In the genomic region with DNA sequence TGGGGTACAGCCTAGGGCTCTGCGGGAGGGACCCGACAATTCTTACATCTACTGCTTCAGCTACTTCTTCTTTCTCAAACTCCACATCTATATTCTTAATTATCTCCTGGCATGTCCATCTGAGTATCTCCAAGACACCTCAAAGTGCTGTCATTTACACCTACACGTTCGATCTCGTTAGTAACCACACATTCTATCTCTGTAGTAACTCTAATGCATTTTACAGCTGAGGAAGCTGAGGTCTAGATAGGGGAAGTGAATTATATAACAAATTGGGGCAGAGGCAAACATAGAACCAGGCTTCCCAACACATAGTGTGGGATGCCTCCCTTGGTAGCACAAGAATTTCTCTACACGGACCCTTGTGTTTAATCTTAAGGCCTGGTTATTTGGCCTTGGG, we compare ENCODE assay signal across 1 cellular context.
TF ChIP-seq lines count a peak whose summit lies in the region.

No MANE protein-coding gene starts in this region.

TF ChIP-seq in GM12878, 131 proteins besides CTCF, POLR2A, EP300 and RAD21:
- peak; percentile 12; the same call in 1 of the 2 replicates for TF ChIP-seq RUNX3 (IDR thresholded peaks at IDR 0.05; ENCODE audit: low read length)
- peak; percentile 46; the same call in 1 of the 2 replicates for TF ChIP-seq SPI1 (IDR thresholded peaks at IDR 0.05; ENCODE audit: borderline replicate concordance, insufficient read depth, low read depth, low read length)
- TF ChIP-seq, protein P1, sequence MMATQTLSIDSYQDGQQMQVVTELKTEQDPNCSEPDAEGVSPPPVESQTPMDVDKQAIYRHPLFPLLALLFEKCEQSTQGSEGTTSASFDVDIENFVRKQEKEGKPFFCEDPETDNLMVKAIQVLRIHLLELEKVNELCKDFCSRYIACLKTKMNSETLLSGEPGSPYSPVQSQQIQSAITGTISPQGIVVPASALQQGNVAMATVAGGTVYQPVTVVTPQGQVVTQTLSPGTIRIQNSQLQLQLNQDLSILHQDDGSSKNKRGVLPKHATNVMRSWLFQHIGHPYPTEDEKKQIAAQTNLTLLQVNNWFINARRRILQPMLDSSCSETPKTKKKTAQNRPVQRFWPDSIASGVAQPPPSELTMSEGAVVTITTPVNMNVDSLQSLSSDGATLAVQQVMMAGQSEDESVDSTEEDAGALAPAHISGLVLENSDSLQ (IDR thresholded peaks at IDR 0.05): peak; percentile 51; the same call in 1 of the 2 replicates
- no peak for TF ChIP-seq CBX5 (IDR thresholded peaks at IDR 0.05; ENCODE audit: low read depth)
- TF ChIP-seq ZSCAN29 (IDR thresholded peaks at IDR 0.05): no peak
